Comparison of ENCODE assay signal across 16 cellular contexts in genomic region chr6:44514085-44514484, GRCh38.
DNase-seq lines count a peak whose midpoint lies in the region; ATAC-seq and TF ChIP-seq lines count a peak whose summit lies in the region.
"Had no signal": no experiment of that assay in that cellular context is flagged by ENCODE, and none has a peak within 500 bp of the region (broad histone marks: within the 10 kb centered on the region; RNA-seq: fewer than 3 reads in every experiment).

No MANE protein-coding gene starts in this region.

- TF ChIP-seq POLR2A in vagina (IDR thresholded peaks at IDR 0.05) = no peak

- H3K27me3 Mint-ChIP-seq in osteocyte (ENCODE audit: unreplicated experiment) = peaks cover 26% of the 10 kb centered on the region

- no peak for ATAC-seq in Right ventricle myocardium inferior
- no peak for ATAC-seq in GM18502 (IDR thresholded peaks at IDR 0.05; ENCODE audit: poor library complexity, unreplicated experiment)
- ATAC-seq in HG02973 (IDR thresholded peaks at IDR 0.05; ENCODE audit: unreplicated experiment) = no peak
- ATAC-seq: HCT116 had no signal

- peaks cover 3% of the 10 kb centered on the region for H3K36me3 Mint-ChIP-seq in osteocyte (ENCODE audit: unreplicated experiment)
- H3K36me3 Mint-ChIP-seq: CD4-positive, alpha-beta memory T cell had no signal

- H3K9me3 ChIP-seq in right atrium auricular region (peaks cover 0 to 16% of the 10 kb centered on the region in 2 donors), vagina (no peaks in the 10 kb centered on the region)

- H3K4me3 Mint-ChIP-seq in osteocyte (ENCODE audit: unreplicated experiment) = no peak overlapping the region
- H3K4me3 Mint-ChIP-seq: CD4-positive, alpha-beta memory T cell; H9 had no signal

- peaks cover 16% of the 10 kb centered on the region for H3K9me3 Mint-ChIP-seq in osteocyte (ENCODE audit: unreplicated experiment)

- H3K36me3 ChIP-seq in right atrium auricular region = no peaks in the 10 kb centered on the region
- H3K36me3 ChIP-seq in vagina = no peaks in the 10 kb centered on the region

- H3K27ac ChIP-seq in right atrium auricular region = no peak overlapping the region
- no peak overlapping the region for H3K27ac ChIP-seq in vagina
- H3K27ac ChIP-seq: GM23248 had no signal

- intact Hi-C loops in Right ventricle myocardium inferior (cut with DNase I) = no loop called here
- intact Hi-C loops in vagina (cut with DNase I) = no loop called here

- H3K4me1 Mint-ChIP-seq in osteocyte (ENCODE audit: unreplicated experiment) = peaks cover 11% of the 10 kb centered on the region
- H3K4me1 Mint-ChIP-seq: CD4-positive, alpha-beta memory T cell had no signal

- H3K27me3 ChIP-seq in right atrium auricular region = no peaks in the 10 kb centered on the region
- no peaks in the 10 kb centered on the region for H3K27me3 ChIP-seq in vagina

- peaks cover 0 to 9% of the 10 kb centered on the region in 2 donors for H3K4me1 ChIP-seq in right atrium auricular region
- H3K4me1 ChIP-seq in vagina = no peaks in the 10 kb centered on the region

- TF ChIP-seq CTCF in right atrium auricular region (IDR thresholded peaks at IDR 0.05) (no peak), osteocyte (IDR thresholded peaks at IDR 0.05) (no peak), vagina (IDR thresholded peaks at IDR 0.05) (no peak)

- H3K27ac Mint-ChIP-seq in osteocyte (ENCODE audit: unreplicated experiment) = no peak overlapping the region
- H3K27ac Mint-ChIP-seq: CD4-positive, alpha-beta memory T cell; H9 had no signal

- DNase-seq in right atrium auricular region (ENCODE audit: low spot score) = peak; percentile 26
- DNase-seq in Right ventricle myocardium inferior (ENCODE audit: missing footprints) = no peak
- peak; percentile 10 for DNase-seq in islet precursor cell
- peak; percentile 38 for DNase-seq in osteocyte (ENCODE audit: extremely low spot score, unreplicated experiment)
- peak; percentile 37 to 71 for DNase-seq in vagina (ENCODE audit: extremely low spot score in 2 of 2)
- DNase-seq in HuH-7 (ENCODE audit: low spot score) = no peak
- DNase-seq: Calu3; CD4-positive, alpha-beta memory T cell; COR-L47; DMS53; GF-D8; H9 had no signal

- H3K4me3 ChIP-seq in right atrium auricular region = no peak overlapping the region
- H3K4me3 ChIP-seq in vagina = no peak overlapping the region
- H3K4me3 ChIP-seq: GM23248 had no signal

Comparison
In these comparisons a context has a peak if more than half of its experiments do, and no peak if none do; other contexts are left out.
1. DNase-seq: peak in right atrium auricular region (single experiment), islet precursor cell (single experiment), osteocyte (single experiment) and vagina (2 of 2); none in Right ventricle myocardium inferior (single experiment) and HuH-7 (single experiment).